ENCODE assay signal across 1 cellular context in genomic region chr9:105252405-105252756, GRCh38.
TF ChIP-seq lines count a peak whose summit lies in the region.

No MANE protein-coding gene starts in this region.

TF ChIP-seq in WTC11, 78 proteins besides CTCF, POLR2A, EP300 and RAD21 (continued from another document):
- TF ChIP-seq ERG (CRISPR knock-in tag; IDR thresholded peaks at IDR 0.05) = no peak
- TF ChIP-seq ZNF532 (CRISPR knock-in tag; IDR thresholded peaks at IDR 0.05; ENCODE audit: borderline replicate concordance) = no peak
- no peak for TF ChIP-seq ZMAT4 (CRISPR knock-in tag; IDR thresholded peaks at IDR 0.05)
- no peak for TF ChIP-seq ZNF263 (CRISPR knock-in tag; IDR thresholded peaks at IDR 0.05; ENCODE audit: low read depth)
- TF ChIP-seq OVOL2 (CRISPR knock-in tag; IDR thresholded peaks at IDR 0.05; ENCODE audit: borderline replicate concordance) = no peak
- no peak for TF ChIP-seq TEAD4 (CRISPR knock-in tag; IDR thresholded peaks at IDR 0.05)
- TF ChIP-seq ZNF138 (CRISPR knock-in tag; conservative IDR thresholded peaks at IDR 0.05) = no peak
